10 cellular contexts compared by ENCODE assay signal in the genomic region with DNA sequence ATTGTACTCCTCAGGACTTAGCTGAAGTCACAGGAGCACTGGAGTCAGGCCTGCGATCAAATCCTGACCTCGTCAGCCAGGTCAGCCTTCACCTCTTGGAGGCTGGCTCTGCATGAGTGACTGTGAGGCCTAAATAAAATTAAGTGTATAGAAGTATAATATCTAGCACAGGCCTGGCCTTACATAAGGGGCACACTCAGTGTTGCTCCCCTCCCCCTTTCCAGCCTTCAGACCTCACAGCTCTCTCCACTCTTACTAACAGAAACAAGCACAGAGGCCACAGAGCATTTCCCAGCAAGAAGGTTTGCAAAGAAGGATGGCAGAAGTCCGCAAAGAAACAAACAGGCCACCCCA.
DNase-seq lines count a peak whose midpoint lies in the region; ATAC-seq and TF ChIP-seq lines count a peak whose summit lies in the region.
"Had no signal": no experiment of that assay in that cellular context is flagged by ENCODE, and none has a peak within 500 bp of the region (broad histone marks: within the 10 kb centered on the region; RNA-seq: fewer than 3 reads in every experiment).

No MANE protein-coding gene starts in this region.

- no peak overlapping the region for H2BK15ac ChIP-seq in mesenchymal stem cell (ENCODE audit: low read depth, poor library complexity, severe bottlenecking)

- H3K4ac ChIP-seq in mesenchymal stem cell (ENCODE audit: low read depth in 1 of 2, low read length in 2 of 2), result no peak overlapping the region

- H3K9me3 ChIP-seq in AG04450 (ENCODE audit: control insufficient read depth, insufficient read depth, low read length) (no peaks in the 10 kb centered on the region), mesenchymal stem cell (ENCODE audit: control insufficient read depth, low read length) (no peaks in the 10 kb centered on the region)

- H3K27me3 ChIP-seq in AG04450 (ENCODE audit: control insufficient read depth, insufficient read depth, low read length) (no peaks in the 10 kb centered on the region), mesenchymal stem cell (ENCODE audit: control insufficient read depth in 1 of 2, insufficient read depth in 1 of 2, low read length in 2 of 2) (no peaks in the 10 kb centered on the region)

- CTCF ChIA-PET in AG04450 (lab: Charles Lee), result interaction anchor here (1.4 to 2.2 kb wide), 3 partner anchors 11 to 181 kb away, joined by 3 to 8 read pairs (median 7); no protein-coding TSS in a partner anchor

- no peak for DNase-seq in AG04450 (ENCODE audit: low read depth, low spot score)
- no peak for DNase-seq in mesenchymal stem cell
- no peak for DNase-seq in GM19238 (ENCODE audit: insufficient read length, low spot score)
- no peak for DNase-seq in activated CD4-positive, CD25-positive, alpha-beta regulatory T cell treated with anti-CD3 and anti-CD28 coated beads, Interleukin-2, amount 50 U/mL, for 72 hours
- no peak for DNase-seq in ecto neural progenitor cell (ENCODE audit: low spot score)
- DNase-seq in stimulated activated CD4-positive, alpha-beta T cell treated with anti-CD3 and anti-CD28 coated beads, Interleukin-4, amount 100 ng/mL, for 1 hour, result no peak
- DNase-seq: cortex of kidney, NCI-H526 had no signal

- no peak overlapping the region for H4K8ac ChIP-seq in mesenchymal stem cell (ENCODE audit: low read length)

- H2BK5ac ChIP-seq in mesenchymal stem cell (ENCODE audit: low read depth, low read length, poor library complexity, severe bottlenecking), result no peak overlapping the region

- no peak overlapping the region for H4K91ac ChIP-seq in mesenchymal stem cell (ENCODE audit: low read length)

- no peak overlapping the region for H3K14ac ChIP-seq in mesenchymal stem cell (ENCODE audit: low read length in 2 of 2)

- WGBS in mesenchymal stem cell, result 88% methylated on average over 3 of the region's 3 CpGs

- no peak overlapping the region for H3K4me2 ChIP-seq in mesenchymal stem cell (ENCODE audit: low read length, poor library complexity, severe bottlenecking)

- peaks cover 57% of the 10 kb centered on the region for H3K79me1 ChIP-seq in mesenchymal stem cell (replicated peaks; ENCODE audit: low read length, poor library complexity, severe bottlenecking)

- no peak for TF ChIP-seq CTCF in AG04450 (IDR thresholded peaks at IDR 0.05; ENCODE audit: low read depth, low read length)
- TF ChIP-seq CTCF in WI38 (IDR thresholded peaks at IDR 0.05; ENCODE audit: low read depth, low read length), result no peak

- no peak overlapping the region for H2BK120ac ChIP-seq in mesenchymal stem cell (ENCODE audit: low read depth, low read length)

- H3K4me3 ChIP-seq in AG04450 (ENCODE audit: low read depth, low read length) (no peak overlapping the region), WI38 (ENCODE audit: low read depth, low read length) (peak overlapping the region; percentile 32), mesenchymal stem cell (ENCODE audit: insufficient read depth in 1 of 2, low read depth in 1 of 2, low read length in 2 of 2) (no peak overlapping the region)

- H3K18ac ChIP-seq in mesenchymal stem cell (ENCODE audit: low read depth in 1 of 2, low read length in 2 of 2), result peak overlapping the region; percentile 11 to 47

- H2AFZ ChIP-seq in mesenchymal stem cell (ENCODE audit: low read depth, low read length), result no peak overlapping the region

- peak; percentile 6 for ATAC-seq in GM18517 (IDR thresholded peaks at IDR 0.05; ENCODE audit: unreplicated experiment)

- POLR2A ChIA-PET in AG04450 (lab: Yijun Ruan, JAX), result no interaction called here

- peaks cover 5 to 11% of the 10 kb centered on the region in 2 experiments for H3K36me3 ChIP-seq in mesenchymal stem cell (ENCODE audit: control insufficient read depth in 1 of 2, insufficient read depth in 2 of 2, low read depth in 1 of 2, low read length in 2 of 2)

- peak overlapping the region; percentile 61 for H3K27ac ChIP-seq in AG04450 (ENCODE audit: low read depth, low read length)
- H3K27ac ChIP-seq in mesenchymal stem cell (ENCODE audit: low read length, poor library complexity, severe bottlenecking), result no peak overlapping the region

- H2BK12ac ChIP-seq in mesenchymal stem cell (ENCODE audit: low read length in 2 of 2), result no peak overlapping the region

- no peak overlapping the region for H2AK5ac ChIP-seq in mesenchymal stem cell (ENCODE audit: low read length, severe bottlenecking)

- no peak overlapping the region for H3K9ac ChIP-seq in mesenchymal stem cell (ENCODE audit: low read length)

- H3K4me1 ChIP-seq in mesenchymal stem cell (ENCODE audit: control insufficient read depth, insufficient read depth, low read depth, low read length), result peaks cover 8% of the 10 kb centered on the region

- no peak overlapping the region for H3K23ac ChIP-seq in mesenchymal stem cell (ENCODE audit: low read length in 2 of 2)
